20 cellular contexts compared by ENCODE assay signal in the genomic region with DNA sequence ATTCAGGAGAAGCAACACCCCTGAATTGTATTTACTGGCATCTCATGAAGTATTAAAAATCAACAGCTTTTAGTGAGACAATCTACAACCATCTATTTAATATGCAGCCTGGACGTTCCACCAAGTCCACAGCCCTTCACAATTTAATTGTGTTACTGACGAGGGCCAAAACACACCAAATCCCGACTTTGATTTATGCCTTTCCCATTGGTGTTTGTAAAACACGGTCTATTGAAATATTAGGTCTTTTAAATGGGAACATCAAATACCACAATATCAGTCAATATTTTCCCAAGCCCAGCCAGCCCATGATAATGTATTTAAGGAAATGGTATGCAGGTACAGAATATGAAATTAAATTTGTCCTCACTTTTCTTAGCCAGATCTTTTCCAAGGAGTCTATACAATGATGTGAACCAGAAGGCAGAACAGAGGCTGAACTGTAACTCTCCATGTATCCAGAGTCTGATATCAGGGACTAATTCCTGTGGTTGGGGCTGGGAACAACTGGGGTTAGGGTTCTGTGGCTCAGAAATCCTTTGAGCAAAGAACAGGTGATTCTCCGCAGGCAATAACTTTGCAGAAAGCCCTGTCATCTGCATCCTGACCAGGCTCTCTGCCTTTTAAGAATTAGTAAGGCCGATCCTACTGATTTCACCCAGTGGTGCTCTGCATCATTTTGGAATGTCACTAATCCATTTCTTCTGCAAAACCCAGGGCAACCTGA.
DNase-seq lines count a peak whose midpoint lies in the region; ATAC-seq and TF ChIP-seq lines count a peak whose summit lies in the region.
"Had no signal": no experiment of that assay in that cellular context is flagged by ENCODE, and none has a peak within 500 bp of the region (broad histone marks: within the 10 kb centered on the region; RNA-seq: fewer than 3 reads in every experiment).

No MANE protein-coding gene starts in this region.

- no peak overlapping the region for H2AK5ac ChIP-seq in H9 (ENCODE audit: insufficient read length, low read length)

- no peak overlapping the region for H4K5ac ChIP-seq in H9 (ENCODE audit: insufficient read length, low read depth, low read length)

- H3K14ac ChIP-seq in H9 (ENCODE audit: insufficient read depth, low read length): no peak overlapping the region

- H3K27ac ChIP-seq in SJCRH30 (no peak overlapping the region), hepatocyte (peak overlapping the region; percentile 31), right atrium auricular region (no peak overlapping the region), H9 (ENCODE audit: insufficient read length, low read depth, low read length) (no peak overlapping the region)
- H3K27ac ChIP-seq: BLaER1 treated with 17β-estradiol and CSF1 and Interleukin-3, amounts not matched to agents 10 nM and 100 nM; HL-60 had no signal

- 0 out of 2 replicates have a peak, but pooled peaks cover 2% of the 10 kb centered on the region for H3K4me1 ChIP-seq in SJCRH30
- peaks cover 69% of the 10 kb centered on the region for H3K4me1 ChIP-seq in hepatocyte (ENCODE audit: insufficient read depth)
- H3K4me1 ChIP-seq in right atrium auricular region: peaks cover 0 to 59% of the 10 kb centered on the region in 2 donors
- no peaks in the 10 kb centered on the region for H3K4me1 ChIP-seq in H9 (ENCODE audit: insufficient read depth, low read length)
- H3K4me1 ChIP-seq: BLaER1 treated with 17β-estradiol and CSF1 and Interleukin-3, amounts not matched to agents 10 nM and 100 nM had no signal

- no peak overlapping the region for H3K56ac ChIP-seq in H9 (ENCODE audit: insufficient read length, low read depth, low read length)

- H4K91ac ChIP-seq in H9 (ENCODE audit: insufficient read length, low read depth, low read length): no peak overlapping the region

- H3K4me2 ChIP-seq in hepatocyte (no peak overlapping the region), H9 (ENCODE audit: insufficient read depth, insufficient read length, low read length) (no peak overlapping the region)
- H3K4me2 ChIP-seq: BLaER1 treated with 17β-estradiol and CSF1 and Interleukin-3, amounts not matched to agents 10 nM and 100 nM had no signal

- H3K18ac ChIP-seq in H9 (ENCODE audit: insufficient read length, low read depth, low read length): no peak overlapping the region

- H3K79me1 ChIP-seq in H9 (ENCODE audit: insufficient read depth, low read depth, low read length, poor library complexity, severe bottlenecking): no peaks in the 10 kb centered on the region

- no peaks in the 10 kb centered on the region for H3K9me2 ChIP-seq in hepatocyte (replicated peaks; ENCODE audit: insufficient read depth)

- no peak for TF ChIP-seq CTCF in hepatocyte (IDR thresholded peaks at IDR 0.05; ENCODE audit: poor library complexity)
- TF ChIP-seq CTCF in right atrium auricular region (IDR thresholded peaks at IDR 0.05): no peak
- no peak for TF ChIP-seq CTCF in H9 (conservative IDR thresholded peaks at IDR 0.05)

- H2AFZ ChIP-seq in hepatocyte: no peak overlapping the region
- no peak overlapping the region for H2AFZ ChIP-seq in H9 (ENCODE audit: low read length)

- no peak overlapping the region for H2BK120ac ChIP-seq in H9 (ENCODE audit: low read depth, low read length, poor library complexity, severe bottlenecking)

- DNase-seq in SJCRH30 (peak; percentile 26 to 58), hepatocyte (ENCODE audit: low spot score) (no peak), myocyte (ENCODE audit: low read depth) (peak; percentile 84), right atrium auricular region (ENCODE audit: low spot score) (no peak), H9 (no peak)
- DNase-seq: CD8-positive, alpha-beta T cell; DMS 273 treated with DMSO at 0.1 percent for 48 hours; DMS53; DND-41; EL; GOT3; H7; KBM-7 had no signal

- peaks cover 6 to 13% of the 10 kb centered on the region in 2 experiments for H3K4me1 Mint-ChIP-seq in H9
- H3K4me1 Mint-ChIP-seq: B cell had no signal

- no peak overlapping the region for H3K27ac Mint-ChIP-seq in H9
- H3K27ac Mint-ChIP-seq: B cell; CD8-positive, alpha-beta T cell; IgD-negative memory B cell had no signal

- H3K23ac ChIP-seq in H9 (ENCODE audit: insufficient read length, low read depth, low read length): no peak overlapping the region

- H3K9me3 ChIP-seq in SJCRH30 (replicated peaks) (no peaks in the 10 kb centered on the region), hepatocyte (ENCODE audit: low read depth) (no peaks in the 10 kb centered on the region), right atrium auricular region (no peaks in the 10 kb centered on the region), H9 (ENCODE audit: control insufficient read depth, low read depth, low read length) (no peaks in the 10 kb centered on the region)
- H3K9me3 ChIP-seq: BLaER1 treated with 17β-estradiol and CSF1 and Interleukin-3, amounts not matched to agents 10 nM and 100 nM had no signal

- H3K79me2 ChIP-seq in hepatocyte (peaks cover 3% of the 10 kb centered on the region), H9 (ENCODE audit: insufficient read depth, low read length) (no peaks in the 10 kb centered on the region)

- H2BK12ac ChIP-seq in H9 (ENCODE audit: insufficient read length, low read depth, low read length): no peak overlapping the region

- H3K4ac ChIP-seq in H9 (ENCODE audit: low read depth, low read length): no peak overlapping the region

- no peak overlapping the region for H2BK5ac ChIP-seq in H9 (ENCODE audit: insufficient read length, low read length)

- H3K27me3 ChIP-seq in SJCRH30: peaks cover 16% of the 10 kb centered on the region
- H3K27me3 ChIP-seq in hepatocyte: no peaks in the 10 kb centered on the region
- H3K27me3 ChIP-seq in right atrium auricular region: no peaks in the 10 kb centered on the region
- no peaks in the 10 kb centered on the region for H3K27me3 ChIP-seq in H9 (ENCODE audit: insufficient read depth, low read length)
- H3K27me3 ChIP-seq: BLaER1 treated with 17β-estradiol and CSF1 and Interleukin-3, amounts not matched to agents 10 nM and 100 nM had no signal

- H3T11ph ChIP-seq in H9 (ENCODE audit: low read length): no peak overlapping the region

- no peaks in the 10 kb centered on the region for H3K36me3 ChIP-seq in SJCRH30
- no peaks in the 10 kb centered on the region for H3K36me3 ChIP-seq in hepatocyte (replicated peaks; ENCODE audit: insufficient read depth, low read depth)
- H3K36me3 ChIP-seq in right atrium auricular region: no peaks in the 10 kb centered on the region
- H3K36me3 ChIP-seq: BLaER1 treated with 17β-estradiol and CSF1 and Interleukin-3, amounts not matched to agents 10 nM and 100 nM had no signal

- H2BK15ac ChIP-seq in H9 (ENCODE audit: low read depth, low read length): no peak overlapping the region

- H3K23me2 ChIP-seq in H9 (ENCODE audit: insufficient read length, low read depth, low read length, poor library complexity, severe bottlenecking): no peaks in the 10 kb centered on the region

- ATAC-seq in HG03095 (IDR thresholded peaks at IDR 0.05; ENCODE audit: unreplicated experiment) (no peak), GM21737 (IDR thresholded peaks at IDR 0.05; ENCODE audit: unreplicated experiment) (no peak)
- ATAC-seq: CD8-positive, alpha-beta T cell; GM12878 had no signal

- H3K4me3 ChIP-seq in SJCRH30: no peak overlapping the region
- no peak overlapping the region for H3K4me3 ChIP-seq in hepatocyte
- H3K4me3 ChIP-seq in right atrium auricular region: no peak overlapping the region
- H3K4me3 ChIP-seq: BLaER1 treated with 17β-estradiol and CSF1 and Interleukin-3, amounts not matched to agents 10 nM and 100 nM; GM12878 had no signal

- WGBS in hepatocyte (ENCODE audit: low lambda C conversion rate, missing lambda C conversion rate): 72% methylated on average over 6 of the region's 6 CpGs
- WGBS in H9 (ENCODE audit: extremely low coverage, insufficient read length, low lambda C conversion rate): no CpG with 5 or more reads among the region's 6 CpGs

- no peaks in the 10 kb centered on the region for H3K9me3 Mint-ChIP-seq in H9
- H3K9me3 Mint-ChIP-seq: CD8-positive, alpha-beta T cell; IgD-negative memory B cell had no signal

- no peak overlapping the region for H2BK20ac ChIP-seq in H9 (ENCODE audit: low read depth, low read length, poor library complexity, severe bottlenecking)

- no peak overlapping the region for H4K8ac ChIP-seq in H9 (replicated peaks; ENCODE audit: insufficient read length, low read depth, low read length)

- H3K4me3 Mint-ChIP-seq in H9: no peak overlapping the region
- H3K4me3 Mint-ChIP-seq: B cell; CD8-positive, alpha-beta T cell; IgD-negative memory B cell had no signal

- H3K9ac ChIP-seq in H9 (ENCODE audit: extremely low read depth, insufficient read length, low read length): no peak overlapping the region
- H3K9ac ChIP-seq: BLaER1 treated with 17β-estradiol and CSF1 and Interleukin-3, amounts not matched to agents 10 nM and 100 nM had no signal

- no peaks in the 10 kb centered on the region for H3K36me3 Mint-ChIP-seq in H9 (ENCODE audit: insufficient read depth in 1 of 3, low read depth in 3 of 3)
- H3K36me3 Mint-ChIP-seq: CD8-positive, alpha-beta T cell; IgD-negative memory B cell had no signal

- no peaks in the 10 kb centered on the region for H3K27me3 Mint-ChIP-seq in H9 (ENCODE audit: low read depth)

- no peaks in the 10 kb centered on the region for H4K20me1 ChIP-seq in hepatocyte (ENCODE audit: insufficient read depth, poor library complexity, severe bottlenecking)
- no peaks in the 10 kb centered on the region for H4K20me1 ChIP-seq in H9 (ENCODE audit: control insufficient read depth, insufficient read depth, insufficient read length)
- H4K20me1 ChIP-seq: BLaER1 treated with 17β-estradiol and CSF1 and Interleukin-3, amounts not matched to agents 10 nM and 100 nM had no signal

Comparison
In these comparisons a context has a peak if more than half of its experiments do, and no peak if none do; other contexts are left out.
1. DNase-seq: peak in SJCRH30 (2 of 2) and myocyte (single experiment); none in hepatocyte (single experiment), right atrium auricular region (single experiment) and H9 (single experiment).